ENCODE assay signal across 14 cellular contexts in the genomic region with DNA sequence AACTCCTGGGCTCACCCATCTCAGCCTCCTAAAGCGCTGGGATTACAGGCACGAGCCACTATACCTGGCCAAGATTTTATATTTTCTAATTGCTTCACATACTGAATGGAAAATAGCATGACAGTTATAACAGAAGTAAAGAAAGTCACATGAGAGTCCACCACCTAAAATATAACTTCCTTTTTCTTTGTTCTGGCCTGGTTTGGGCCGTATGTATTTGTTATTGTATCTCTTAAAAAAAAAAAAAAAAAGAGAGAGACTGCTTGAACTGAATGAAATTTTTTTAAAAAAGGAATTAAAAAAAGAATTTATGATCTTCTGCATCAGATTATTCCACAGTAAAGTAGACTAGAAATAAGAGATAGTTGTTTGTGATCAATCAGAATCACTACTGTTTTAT.
"Had no signal": no experiment of that assay in that cellular context is flagged by ENCODE, and none has a peak within 500 bp of the region (broad histone marks: within the 10 kb centered on the region; RNA-seq: fewer than 3 reads in every experiment).

No MANE protein-coding gene starts in this region.

- H3K4me3 Mint-ChIP-seq: activated CD4-positive, alpha-beta T cell treated with anti-CD3 and anti-CD28 coated beads, Interleukin-2, amount 10 ng/mL, durations not matched to agents 7 days and 5 days; activated naive CD8-positive, alpha-beta T cell treated with anti-CD3 and anti-CD28 coated beads for 36 hours had no signal

- H3K27me3 Mint-ChIP-seq: activated CD4-positive, alpha-beta T cell treated with anti-CD3 and anti-CD28 coated beads, Interleukin-2, amount 10 ng/mL, durations not matched to agents 7 days and 5 days; activated naive CD8-positive, alpha-beta T cell treated with anti-CD3 and anti-CD28 coated beads for 36 hours had no signal

- H3K27ac Mint-ChIP-seq: activated CD4-positive, alpha-beta T cell treated with anti-CD3 and anti-CD28 coated beads, Interleukin-2, amount 10 ng/mL, durations not matched to agents 7 days and 5 days; activated naive CD8-positive, alpha-beta T cell treated with anti-CD3 and anti-CD28 coated beads for 36 hours had no signal

- H3K27me3 ChIP-seq: esophagus muscularis mucosa, tibial nerve had no signal

- DNase-seq: activated CD4-positive, alpha-beta T cell treated with anti-CD3 and anti-CD28 coated beads, Interleukin-2, amount 10 ng/mL, durations not matched to agents 7 days and 5 days; activated CD4-positive, CD25-positive, alpha-beta regulatory T cell; activated gamma-delta T cell treated with Interleukin-2 at 50 U/mL for 16 hours; activated naive CD8-positive, alpha-beta T cell treated with anti-CD3 and anti-CD28 coated beads for 36 hours; activated T-cell treated with anti-CD3 and anti-CD28 coated beads, Interleukin-2, amount 50 U/mL, for 1 hour; anterior cingulate cortex; glutamatergic neuron; lower lobe of right lung; midbrain; posterior cingulate gyrus; T1000 had no signal

- H3K27ac ChIP-seq: esophagus muscularis mucosa, lower lobe of right lung, tibial nerve had no signal

- H3K4me1 Mint-ChIP-seq: activated CD4-positive, alpha-beta T cell treated with anti-CD3 and anti-CD28 coated beads, Interleukin-2, amount 10 ng/mL, durations not matched to agents 7 days and 5 days had no signal

- H3K4me3 ChIP-seq: esophagus muscularis mucosa, lower lobe of right lung, skin epidermis, tibial nerve had no signal

- H3K9me3 Mint-ChIP-seq: activated CD4-positive, alpha-beta T cell treated with anti-CD3 and anti-CD28 coated beads, Interleukin-2, amount 10 ng/mL, durations not matched to agents 7 days and 5 days; activated naive CD8-positive, alpha-beta T cell treated with anti-CD3 and anti-CD28 coated beads for 36 hours had no signal

- H3K9me3 ChIP-seq: esophagus muscularis mucosa, lower lobe of right lung, tibial nerve had no signal
